ENCODE assay signal across 33 cellular contexts in the genomic region with DNA sequence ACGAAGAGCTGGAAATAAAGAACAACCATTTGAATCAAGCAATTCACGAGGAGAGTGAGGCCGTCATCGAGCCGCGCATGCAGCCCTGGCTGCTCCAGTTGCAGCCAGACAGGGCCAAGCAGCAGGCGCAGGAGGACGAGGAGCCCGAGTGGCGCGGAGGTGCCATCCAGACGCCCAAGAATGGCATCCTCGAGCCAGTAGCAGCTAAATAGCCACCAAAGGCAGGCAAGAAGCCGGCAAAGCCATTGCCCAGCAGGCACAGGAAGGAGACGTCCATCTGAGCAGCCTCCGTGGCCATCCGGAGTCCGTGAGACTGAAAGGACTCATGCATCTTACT. TPM values are rescaled to one million over a fixed set of nuclear protein-coding genes. Genes with fewer than 3 reads are reported as not detected.
"Had no signal": no experiment of that assay in that cellular context is flagged by ENCODE, and none has a peak within 500 bp of the region (broad histone marks: within the 10 kb centered on the region; RNA-seq: fewer than 3 reads in every experiment).

No MANE protein-coding gene starts in this region.

- H3K27ac Mint-ChIP-seq: activated CD4-positive, alpha-beta memory T cell treated with anti-CD3 and anti-CD28 coated beads, Interleukin-2, amount 10 ng/mL, durations not matched to agents 7 days and 5 days; activated CD8-positive, alpha-beta memory T cell treated with anti-CD3 and anti-CD28 coated beads, Interleukin-2, amount 10 ng/mL, durations not matched to agents 7 days and 5 days; activated naive CD4-positive, alpha-beta T cell treated with anti-CD3 and anti-CD28 coated beads, Interleukin-2, amount 10 ng/mL, durations not matched to agents 7 days and 5 days; activated naive CD8-positive, alpha-beta T cell; activated naive CD8-positive, alpha-beta T cell treated with anti-CD3 and anti-CD28 coated beads, Interleukin-2, amount 50 U/mL, for 24 hours had no signal

- H3K27me3 ChIP-seq: brain microvascular endothelial cell had no signal

- H3K36me3 ChIP-seq: brain microvascular endothelial cell, WERI-Rb-1 had no signal

- H3K36me3 Mint-ChIP-seq: activated naive CD4-positive, alpha-beta T cell treated with anti-CD3 and anti-CD28 coated beads, Interleukin-2, amount 10 ng/mL, durations not matched to agents 7 days and 5 days; activated naive CD8-positive, alpha-beta T cell had no signal

- H3K4me3 ChIP-seq: SK-N-MC had no signal

- H3K4me3 Mint-ChIP-seq: activated CD4-positive, alpha-beta memory T cell treated with anti-CD3 and anti-CD28 coated beads, Interleukin-2, amount 10 ng/mL, durations not matched to agents 7 days and 5 days; activated CD8-positive, alpha-beta memory T cell treated with anti-CD3 and anti-CD28 coated beads, Interleukin-2, amount 10 ng/mL, durations not matched to agents 7 days and 5 days; activated naive CD4-positive, alpha-beta T cell treated with anti-CD3 and anti-CD28 coated beads, Interleukin-2, amount 10 ng/mL, durations not matched to agents 7 days and 5 days; activated naive CD8-positive, alpha-beta T cell; activated naive CD8-positive, alpha-beta T cell treated with anti-CD3 and anti-CD28 coated beads, Interleukin-2, amount 50 U/mL, for 24 hours had no signal

- DNase-seq: activated CD4-positive, alpha-beta memory T cell treated with anti-CD3 and anti-CD28 coated beads, Interleukin-2, amount 10 ng/mL, durations not matched to agents 7 days and 5 days; activated CD4-positive, alpha-beta T cell treated with anti-CD3 and anti-CD28 coated beads for 1 hour; activated CD4-positive, alpha-beta T cell treated with anti-CD3 and anti-CD28 coated beads for 48 hours; activated CD4-positive, CD25-positive, alpha-beta regulatory T cell; activated CD8-positive, alpha-beta memory T cell treated with anti-CD3 and anti-CD28 coated beads for 24 hours; activated CD8-positive, alpha-beta memory T cell treated with anti-CD3 and anti-CD28 coated beads, Interleukin-2, amount 10 ng/mL, durations not matched to agents 7 days and 5 days; activated CD8-positive, alpha-beta memory T cell treated with anti-CD3 and anti-CD28 coated beads, Interleukin-2, amount 50 U/mL, for 48 hours; activated effector memory CD4-positive, alpha-beta T cell treated with Interleukin-2 at 50 U/mL for 16 hours; activated naive CD4-positive, alpha-beta T cell treated with anti-CD3 and anti-CD28 coated beads, Interleukin-2, amount 10 ng/mL, durations not matched to agents 7 days and 5 days; activated naive CD8-positive, alpha-beta T cell treated with anti-CD3 and anti-CD28 coated beads, Interleukin-2, amount 50 U/mL, for 24 hours; activated T-cell treated with anti-CD3 and anti-CD28 coated beads, Interleukin-2, amount 50 U/mL, for 48 hours; aorta; brain microvascular endothelial cell; central memory CD4-positive, alpha-beta T cell; Karpas-422; NCI-H1105; NCI-H1417 treated with DMSO at 0.1 percent for 48 hours; NCI-H187 treated with DMSO at 0.1 percent for 48 hours; NCI-H2081; NCI-H226; NCI-H446 treated with DMSO at 0.1 percent for 48 hours; NCI-H524; NCI-H69; NCI-H82; Right ventricle myocardium superior; T1000; WERI-Rb-1 had no signal

- H3K27ac ChIP-seq: brain microvascular endothelial cell, SK-N-MC, WERI-Rb-1 had no signal

- H3K4me1 Mint-ChIP-seq: activated naive CD8-positive, alpha-beta T cell treated with anti-CD3 and anti-CD28 coated beads, Interleukin-2, amount 50 U/mL, for 24 hours had no signal

- ATAC-seq: activated CD8-positive, alpha-beta memory T cell treated with anti-CD3 and anti-CD28 coated beads, Interleukin-2, amount 10 ng/mL, durations not matched to agents 7 days and 5 days; activated naive CD8-positive, alpha-beta T cell treated with anti-CD3 and anti-CD28 coated beads, Interleukin-2, amount 50 U/mL, for 24 hours had no signal

- H3K9me3 Mint-ChIP-seq: activated naive CD4-positive, alpha-beta T cell treated with anti-CD3 and anti-CD28 coated beads, Interleukin-2, amount 10 ng/mL, durations not matched to agents 7 days and 5 days had no signal

RNA-seq across cellular contexts. Expression of gene NMS, which starts 43.9 kb away (rescaled TPM):
- total RNA-seq: activated CD4-positive, alpha-beta memory T cell treated with anti-CD3 and anti-CD28 coated beads, Interleukin-2, amount 10 ng/mL, durations not matched to agents 7 days and 5 days; activated CD8-positive, alpha-beta memory T cell treated with anti-CD3 and anti-CD28 coated beads, Interleukin-2, amount 10 ng/mL, durations not matched to agents 7 days and 5 days; aorta; cerebellum; MCF 10A; Right ventricle myocardium superior; T-helper 1 cell treated with Interleukin-12 subunit alpha and Interleukin-12 subunit beta and Interleukin-4 antibody, amounts not matched to agents 30 ng/mL and 1 ng/mL, for 36 hours; T-helper 2 cell treated with Interferon-gamma antibody and Interleukin-4, amounts not matched to agents 100 ng/mL and 5 ng/mL, for 36 hours had no signal
- polyA plus RNA-seq: aorta had no signal
